ENCODE assay signal across 26 cellular contexts in genomic region chr19:47861630-47862029, GRCh38. TPM values are rescaled to one million over a fixed set of nuclear protein-coding genes. Genes with fewer than 3 reads are reported as not detected.
DNase-seq lines count a peak whose midpoint lies in the region; ATAC-seq, FAIRE-seq and TF ChIP-seq lines count a peak whose summit lies in the region.
"Had no signal": no experiment of that assay in that cellular context is flagged by ENCODE, and none has a peak within 500 bp of the region (broad histone marks: within the 10 kb centered on the region; RNA-seq: fewer than 3 reads in every experiment).

No MANE protein-coding gene starts in this region.

- H3K9ac ChIP-seq in H1 (replicated peaks in 1 of 4; ENCODE audit: extremely low read depth in 1 of 4, low read depth in 3 of 4, low read length in 3 of 4) (no peak overlapping the region), neuronal stem cell (ENCODE audit: low read depth, low read length, poor library complexity) (no peak overlapping the region), endodermal cell (ENCODE audit: extremely low read depth, low read length, poor library complexity, severe bottlenecking) (no peak overlapping the region)
- H3K9ac ChIP-seq: BLaER1 treated with 17β-estradiol and CSF1 and Interleukin-3, amounts not matched to agents 10 nM and 100 nM; GM23248 had no signal

- DNase-seq in cardiac septum (ENCODE audit: low spot score) = peak; percentile 10
- no peak for DNase-seq in left ventricle myocardium inferior
- no peak for DNase-seq in H1 (ENCODE audit: low read depth in 1 of 2, low spot score in 2 of 2)
- DNase-seq in neuronal stem cell (ENCODE audit: low spot score) = no peak
- DNase-seq in endodermal cell = no peak
- no peak for DNase-seq in hypothalamus (lab: John Stamatoyannopoulos, UW)
- DNase-seq in mucosa of descending colon = no peak
- DNase-seq: ACHN; AML-193; BE2C; CD4-positive, alpha-beta T cell; CD8-positive, alpha-beta memory T cell; DMS 273 treated with DMSO at 0.1 percent for 48 hours; DMS79; EL; GDM1; GM23248 had no signal

- no peak overlapping the region for H3K18ac ChIP-seq in H1 (ENCODE audit: extremely low read depth, low read length)
- H3K18ac ChIP-seq in neuronal stem cell (ENCODE audit: low read length) = no peak overlapping the region

- POLR2A ChIA-PET in H1 (lab: Charles Lee; ENCODE audit: partially characterized antibody) = no interaction called here

- H3K9me3 ChIP-seq in left ventricle myocardium inferior (replicated peaks) (no peaks in the 10 kb centered on the region), H1 (ENCODE audit: insufficient read depth in 2 of 2, low read depth in 1 of 2, low read length in 1 of 2) (no peaks in the 10 kb centered on the region), neuronal stem cell (replicated peaks in 1 of 2; ENCODE audit: control insufficient read depth in 2 of 2, insufficient read depth in 1 of 2, low read depth in 1 of 2, low read length in 2 of 2) (peaks cover 0 to 2% of the 10 kb centered on the region in 2 donors), endodermal cell (ENCODE audit: control insufficient read depth, low read length) (no peaks in the 10 kb centered on the region), mucosa of descending colon (no peaks in the 10 kb centered on the region)
- H3K9me3 ChIP-seq: BE2C, HAP-1 had no signal

- H3K27ac ChIP-seq in left ventricle myocardium inferior (replicated peaks) (no peak overlapping the region), H1 (ENCODE audit: low read depth, low read length) (no peak overlapping the region), neuronal stem cell (replicated peaks; ENCODE audit: low read length) (no peak overlapping the region), endodermal cell (ENCODE audit: low read depth, low read length) (no peak overlapping the region)
- H3K27ac ChIP-seq: 22Rv1; BLaER1 treated with 17β-estradiol and CSF1 and Interleukin-3, amounts not matched to agents 10 nM and 100 nM; GM23248 had no signal

- no peak overlapping the region for H2BK15ac ChIP-seq in H1 (ENCODE audit: low read length)
- peak overlapping the region; percentile 97 for H2BK15ac ChIP-seq in neuronal stem cell (ENCODE audit: low read length)

- H2BK5ac ChIP-seq in H1 (ENCODE audit: low read depth, low read length) (no peak overlapping the region), neuronal stem cell (ENCODE audit: low read length) (no peak overlapping the region)

- intact Hi-C loops in cardiac septum (cut with DNase I) (loop anchor here (10.0 kb wide), 1 partner anchor 47 kb away; no protein-coding TSS in a partner anchor), left ventricle myocardium inferior (cut with micrococcal nuclease) (no loop called here), mucosa of descending colon (cut with DNase I, micrococcal nuclease) (no loop called here)

- H3K4me2 ChIP-seq in H1 (ENCODE audit: insufficient read depth in 1 of 2, low read depth in 2 of 2, low read length in 2 of 2) (no peak overlapping the region), neuronal stem cell (ENCODE audit: insufficient read depth, low read length, poor library complexity, severe bottlenecking) (no peak overlapping the region)
- H3K4me2 ChIP-seq: BLaER1 treated with 17β-estradiol and CSF1 and Interleukin-3, amounts not matched to agents 10 nM and 100 nM had no signal

- H3K79me1 ChIP-seq in H1 (ENCODE audit: low read depth, low read length) = no peaks in the 10 kb centered on the region
- H3K79me1 ChIP-seq in neuronal stem cell (ENCODE audit: low read depth, low read length) = no peaks in the 10 kb centered on the region

- CTCF ChIA-PET in H1 (lab: Charles Lee; ENCODE audit: partially characterized antibody) = interaction anchor here (1.1 to 1.8 kb wide), 2 partner anchors 24 to 38 kb away, joined by 3 to 6 read pairs; no protein-coding TSS in a partner anchor

- no peak for TF ChIP-seq RAD21 in H1 (IDR thresholded peaks at IDR 0.05 in 1 of 2, conservative IDR thresholded peaks at IDR 0.05 in 1 of 2; ENCODE audit: low read depth in 2 of 2, low read length in 2 of 2)

- 0 out of 2 replicates have a peak overlapping the region, but pooled peaks have one; percentile 48 for H2BK20ac ChIP-seq in H1 (ENCODE audit: low read length)

- H3K23me2 ChIP-seq in H1 (ENCODE audit: low read depth, low read length) = no peaks in the 10 kb centered on the region

- H3K4ac ChIP-seq in H1 (replicated peaks; ENCODE audit: insufficient read length, low read depth, low read length) (no peak overlapping the region), neuronal stem cell (ENCODE audit: low read length) (no peak overlapping the region)

- H3K4me1 Mint-ChIP-seq in endodermal cell = peaks cover 9% of the 10 kb centered on the region

- H3K4me3 ChIP-seq in left ventricle myocardium inferior = no peak overlapping the region
- H3K4me3 ChIP-seq in H1 (ENCODE audit: extremely low read depth in 1 of 4, insufficient read depth in 2 of 4, low read depth in 3 of 4, low read length in 4 of 4) = no peak overlapping the region
- H3K4me3 ChIP-seq in neuronal stem cell (ENCODE audit: low read length in 2 of 2) = no peak overlapping the region
- no peak overlapping the region for H3K4me3 ChIP-seq in endodermal cell (ENCODE audit: low read length)
- H3K4me3 ChIP-seq in mucosa of descending colon = no peak overlapping the region
- H3K4me3 ChIP-seq: BLaER1 treated with 17β-estradiol and CSF1 and Interleukin-3, amounts not matched to agents 10 nM and 100 nM; GM12878; GM23248; HAP-1 had no signal

- no peak overlapping the region for H4K5ac ChIP-seq in H1 (ENCODE audit: insufficient read length, low read depth, low read length)

- no peak overlapping the region for H3K4me3 Mint-ChIP-seq in endodermal cell
- H3K4me3 Mint-ChIP-seq: CD14-positive monocyte; CD4-positive, alpha-beta T cell; CD8-positive, alpha-beta memory T cell had no signal

- no peaks in the 10 kb centered on the region for H3K79me2 ChIP-seq in H1 (ENCODE audit: control insufficient read depth in 1 of 2, insufficient read depth in 2 of 2, low read length in 2 of 2)

- peaks cover 1% of the 10 kb centered on the region for H3K9me3 Mint-ChIP-seq in endodermal cell
- H3K9me3 Mint-ChIP-seq: CD4-positive, alpha-beta T cell had no signal

- no peak for TF ChIP-seq EP300 in H1 (IDR thresholded peaks at IDR 0.05; ENCODE audit: borderline replicate concordance in 1 of 2, low read depth in 2 of 2, low read length in 2 of 2)

- H3K4me1 ChIP-seq in left ventricle myocardium inferior (no peaks in the 10 kb centered on the region), H1 (replicated peaks in 1 of 4; ENCODE audit: control insufficient read depth in 3 of 4, insufficient read depth in 4 of 4, low read length in 3 of 4) (peaks cover 0 to 5% (median 2%) of the 10 kb centered on the region in 4 experiments; a peak in 2 of 7 replicates), neuronal stem cell (ENCODE audit: control insufficient read depth in 2 of 2, insufficient read depth in 1 of 2, low read depth in 1 of 2, low read length in 2 of 2) (peaks cover 0 to 4% of the 10 kb centered on the region in 2 donors), endodermal cell (ENCODE audit: control insufficient read depth, insufficient read depth, low read length) (no peaks in the 10 kb centered on the region), mucosa of descending colon (ENCODE audit: low read depth) (no peaks in the 10 kb centered on the region)
- H3K4me1 ChIP-seq: BE2C; BLaER1 treated with 17β-estradiol and CSF1 and Interleukin-3, amounts not matched to agents 10 nM and 100 nM had no signal

- H3K14ac ChIP-seq in H1 (ENCODE audit: insufficient read length) = no peak overlapping the region
- no peak overlapping the region for H3K14ac ChIP-seq in neuronal stem cell (ENCODE audit: low read length)

- H2BK12ac ChIP-seq in H1 (ENCODE audit: low read depth, low read length) = no peak overlapping the region; the same call in 1 of the 2 replicates
- H2BK12ac ChIP-seq in neuronal stem cell (ENCODE audit: low read length) = no peak overlapping the region

- no peaks in the 10 kb centered on the region for H4K20me1 ChIP-seq in H1 (replicated peaks in 1 of 2; ENCODE audit: control insufficient read depth in 1 of 2, insufficient read depth in 2 of 2, low read length in 2 of 2)
- H4K20me1 ChIP-seq: BLaER1 treated with 17β-estradiol and CSF1 and Interleukin-3, amounts not matched to agents 10 nM and 100 nM had no signal

- no peak overlapping the region for H3K27ac Mint-ChIP-seq in endodermal cell
- H3K27ac Mint-ChIP-seq: CD14-positive monocyte; CD4-positive, alpha-beta T cell had no signal

- H2BK120ac ChIP-seq in H1 (replicated peaks; ENCODE audit: low read depth, low read length) (no peak overlapping the region), neuronal stem cell (ENCODE audit: low read depth, low read length) (no peak overlapping the region)

- no peak overlapping the region for H2AFZ ChIP-seq in H1 (ENCODE audit: low read length)
- no peak overlapping the region for H2AFZ ChIP-seq in neuronal stem cell (ENCODE audit: low read length)
- H2AFZ ChIP-seq: GM23248 had no signal

- H3K23ac ChIP-seq in H1 (ENCODE audit: insufficient read length) (no peak overlapping the region), neuronal stem cell (ENCODE audit: low read depth, low read length, poor library complexity) (no peak overlapping the region)

- no peaks in the 10 kb centered on the region for H3K27me3 Mint-ChIP-seq in endodermal cell (ENCODE audit: insufficient read depth)

- H3K27me3 ChIP-seq in left ventricle myocardium inferior (ENCODE audit: low read depth) = peaks cover 40% of the 10 kb centered on the region
- no peaks in the 10 kb centered on the region for H3K27me3 ChIP-seq in H1 (replicated peaks in 1 of 4; ENCODE audit: control insufficient read depth in 3 of 4, extremely low read depth in 1 of 4, insufficient read depth in 3 of 4, low read length in 3 of 4)
- no peaks in the 10 kb centered on the region for H3K27me3 ChIP-seq in neuronal stem cell (ENCODE audit: control insufficient read depth in 3 of 3, insufficient read depth in 3 of 3, low read depth in 1 of 3, low read length in 3 of 3)
- no peaks in the 10 kb centered on the region for H3K27me3 ChIP-seq in endodermal cell (ENCODE audit: control insufficient read depth, insufficient read depth, low read length, poor library complexity, severe bottlenecking)
- H3K27me3 ChIP-seq: BLaER1 treated with 17β-estradiol and CSF1 and Interleukin-3, amounts not matched to agents 10 nM and 100 nM had no signal

- H4K8ac ChIP-seq in H1 (ENCODE audit: extremely low read depth, insufficient read depth, low read length) (no peak overlapping the region), neuronal stem cell (ENCODE audit: low read depth, low read length) (no peak overlapping the region)

- H3K36me3 ChIP-seq in left ventricle myocardium inferior (no peaks in the 10 kb centered on the region), H1 (ENCODE audit: control insufficient read depth in 2 of 4, insufficient read depth in 4 of 4, low read length in 3 of 4) (no peaks in the 10 kb centered on the region), neuronal stem cell (replicated peaks in 1 of 2; ENCODE audit: control insufficient read depth in 2 of 2, insufficient read depth in 2 of 2, low read length in 2 of 2) (no peaks in the 10 kb centered on the region), endodermal cell (ENCODE audit: control insufficient read depth, insufficient read depth, low read length) (no peaks in the 10 kb centered on the region), mucosa of descending colon (ENCODE audit: low read depth) (no peaks in the 10 kb centered on the region)
- H3K36me3 ChIP-seq: BE2C; BLaER1 treated with 17β-estradiol and CSF1 and Interleukin-3, amounts not matched to agents 10 nM and 100 nM; HAP-1 had no signal

- no peak for TF ChIP-seq POLR2A in H1 (IDR thresholded peaks at IDR 0.05; ENCODE audit: control extremely low read depth in 1 of 2, low read depth in 2 of 2, low read length in 2 of 2)

- no peak overlapping the region for H3K56ac ChIP-seq in H1 (replicated peaks; ENCODE audit: insufficient read length, low read depth, low read length)

- no peaks in the 10 kb centered on the region for H3K36me3 Mint-ChIP-seq in endodermal cell (ENCODE audit: low read depth)
- H3K36me3 Mint-ChIP-seq: CD14-positive monocyte had no signal

- WGBS in H1 (ENCODE audit: extremely low coverage in 1 of 2, insufficient coverage in 1 of 2, insufficient read length in 1 of 2, insufficient replicate concordance in 2 of 2, low coverage in 1 of 2, low lambda C conversion rate in 2 of 2, missing lambda C conversion rate in 1 of 2), 2 experiments = 92% methylated on average over 5 of the region's 5 CpGs; no CpG with 5 or more reads in 1 of the 2 experiments
- no CpG with 5 or more reads among the region's 5 CpGs for whole genome bisulfite sequencing in neuronal stem cell (ENCODE audit: extremely low coverage in 2 of 2, insufficient read length in 2 of 2, insufficient replicate concordance in 1 of 2), 2 donors
- WGBS in endodermal cell (ENCODE audit: insufficient coverage in 1 of 2, insufficient read length in 1 of 2), 2 experiments = 93 to 100% methylated on average over 2 to 4 of the region's 5 CpGs

- TF ChIP-seq CTCF in left ventricle myocardium inferior (IDR thresholded peaks at IDR 0.05; ENCODE audit: borderline replicate concordance) (no peak), H1 (IDR thresholded peaks at IDR 0.05; ENCODE audit: control extremely low read depth in 1 of 3, insufficient read depth in 1 of 3, low read depth in 1 of 3, low read length in 3 of 3) (no peak), endodermal cell (conservative IDR thresholded peaks at IDR 0.05) (no peak), mucosa of descending colon (IDR thresholded peaks at IDR 0.05) (no peak)

- H2AK5ac ChIP-seq in H1 (ENCODE audit: low read depth, low read length) = no peak overlapping the region
- no peak overlapping the region for H2AK5ac ChIP-seq in neuronal stem cell (ENCODE audit: low read depth, low read length)

- FAIRE-seq in H1 (lab: Jason Lieb, UNC) = no peak
- FAIRE-seq: A204.1, D721Med, GM12878, GM19239, H54 had no signal

- H4K91ac ChIP-seq in H1 (replicated peaks; ENCODE audit: insufficient read length, low read length) (no peak overlapping the region), neuronal stem cell (ENCODE audit: low read depth, low read length, poor library complexity) (no peak overlapping the region)

- no peak for ATAC-seq in mucosa of descending colon
- ATAC-seq: GM12878 had no signal

RNA-seq across cellular contexts. Expression of gene TPRX2, which starts 2.6 kb away (rescaled TPM):
- total RNA-seq in cardiac septum (not detected), left ventricle myocardium inferior (not detected), endodermal cell (not detected), mucosa of descending colon (not detected)
- total RNA-seq in H1 (2021; fragmentation: NEBNext Ultra II Directional; extraction: Animal tissue kit (Norgen Biotek cat#: 25700)) = not detected in 2 replicates
- not detected in 2 replicates for polyA plus RNA-seq in H1 (2011; rRNA removed)
- not detected for polyA plus RNA-seq in H1 (2011; cell fraction: cytosol; rRNA removed)
- not detected for polyA plus RNA-seq in H1 (2011; cell fraction: nucleus; rRNA removed)
- polyA plus RNA-seq in H1 (2012, experiment 1 of 2) = not detected in 4 replicates
- polyA plus RNA-seq in H1 (2012, experiment 2 of 2) = not detected
- 0.10 TPM for polyA plus RNA-seq in H1 (2013, experiment 1 of 2)
- polyA plus RNA-seq in H1 (2013, experiment 2 of 2) = not detected
- polyA minus RNA-seq in H1 (2011; rRNA and poly(A)+ RNA removed) = not detected in 2 replicates
- polyA minus RNA-seq in H1 (2011; cell fraction: cytosol; rRNA and poly(A)+ RNA removed) = not detected
- not detected for polyA minus RNA-seq in H1 (2011; cell fraction: nucleus; rRNA and poly(A)+ RNA removed)
- not detected for polyA plus RNA-seq in neuronal stem cell (2013, experiment 1 of 2)
- polyA plus RNA-seq in neuronal stem cell (2013, experiment 2 of 2) = not detected
- polyA plus RNA-seq in endodermal cell (2013, experiment 1 of 2) = not detected
- polyA plus RNA-seq in endodermal cell (2013, experiment 2 of 2) = not detected
- total RNA-seq: CD4-positive, alpha-beta T cell; CD8-positive, alpha-beta memory T cell; GM12878; GM23248 had no signal
- polyA plus RNA-seq: CD14-positive monocyte; CD8-positive, alpha-beta memory T cell; GM12878; GM23248 had no signal

RNA-seq across cellular contexts. Expression of gene SULT2A1, which starts 24.5 kb away (rescaled TPM):
- total RNA-seq in cardiac septum = not detected
- total RNA-seq in left ventricle myocardium inferior = not detected
- total RNA-seq in H1 (2021; fragmentation: NEBNext Ultra II Directional; extraction: Animal tissue kit (Norgen Biotek cat#: 25700)) = not detected in 2 replicates
- polyA plus RNA-seq in H1 (2011; rRNA removed) = not detected in 2 replicates
- polyA plus RNA-seq in H1 (2011; cell fraction: cytosol; rRNA removed) = not detected
- polyA plus RNA-seq in H1 (2011; cell fraction: nucleus; rRNA removed) = not detected
- polyA plus RNA-seq in H1 (2012, experiment 1 of 2) = not detected in 4 replicates
- not detected for polyA plus RNA-seq in H1 (2012, experiment 2 of 2)
- polyA plus RNA-seq in H1 (2013, experiment 1 of 2) = not detected
- polyA plus RNA-seq in H1 (2013, experiment 2 of 2) = not detected
- not detected in 2 replicates for polyA minus RNA-seq in H1 (2011; rRNA and poly(A)+ RNA removed)
- not detected for polyA minus RNA-seq in H1 (2011; cell fraction: cytosol; rRNA and poly(A)+ RNA removed)
- not detected for polyA minus RNA-seq in H1 (2011; cell fraction: nucleus; rRNA and poly(A)+ RNA removed)
- not detected for polyA plus RNA-seq in neuronal stem cell (2013, experiment 1 of 2)
- not detected for polyA plus RNA-seq in neuronal stem cell (2013, experiment 2 of 2)
- total RNA-seq in endodermal cell = under 1 TPM in 1 of 2 donors, not detected in 1; 0.18 TPM
- polyA plus RNA-seq in endodermal cell (2013, experiment 1 of 2) = not detected
- polyA plus RNA-seq in endodermal cell (2013, experiment 2 of 2) = not detected
- 1 to 10 TPM in 1 of 3 donors, under 1 TPM in 1, not detected in 1; 0.67 to 1.3 TPM for total RNA-seq in mucosa of descending colon
- total RNA-seq: CD4-positive, alpha-beta T cell; CD8-positive, alpha-beta memory T cell; GM23248 had no signal
- polyA plus RNA-seq: CD14-positive monocyte; CD8-positive, alpha-beta memory T cell; GM12878; GM23248 had no signal

RNA-seq across cellular contexts. Expression of gene CRX, which starts 39.9 kb away (rescaled TPM):
- not detected for total RNA-seq in cardiac septum
- total RNA-seq in left ventricle myocardium inferior = not detected
- not detected in 2 replicates for total RNA-seq in H1 (2021; fragmentation: NEBNext Ultra II Directional; extraction: Animal tissue kit (Norgen Biotek cat#: 25700))
- polyA plus RNA-seq in H1 (2011; rRNA removed) = 0.06 and 0.08 TPM in 2 replicates
- polyA plus RNA-seq in H1 (2011; cell fraction: cytosol; rRNA removed) = 0.04 TPM
- polyA plus RNA-seq in H1 (2011; cell fraction: nucleus; rRNA removed) = 0.03 TPM
- 0.08 to 0.24 TPM (median 0.23 TPM) in 3 of 4 replicates, not detected in the other for polyA plus RNA-seq in H1 (2012, experiment 1 of 2)
- 0.08 TPM for polyA plus RNA-seq in H1 (2012, experiment 2 of 2)
- polyA plus RNA-seq in H1 (2013, experiment 1 of 2) = 0.02 TPM
- not detected for polyA plus RNA-seq in H1 (2013, experiment 2 of 2)
- polyA minus RNA-seq in H1 (2011; rRNA and poly(A)+ RNA removed) = 0.06 and 0.07 TPM in 2 replicates
- polyA minus RNA-seq in H1 (2011; cell fraction: cytosol; rRNA and poly(A)+ RNA removed) = not detected
- polyA minus RNA-seq in H1 (2011; cell fraction: nucleus; rRNA and poly(A)+ RNA removed) = not detected
- 0.14 TPM for polyA plus RNA-seq in neuronal stem cell (2013, experiment 1 of 2)
- 0.08 TPM for polyA plus RNA-seq in neuronal stem cell (2013, experiment 2 of 2)
- total RNA-seq in endodermal cell = under 1 TPM; 0.44 to 0.66 TPM
- polyA plus RNA-seq in endodermal cell (2013, experiment 1 of 2) = 0.68 TPM
- polyA plus RNA-seq in endodermal cell (2013, experiment 2 of 2) = 0.33 TPM
- not detected for total RNA-seq in mucosa of descending colon
- total RNA-seq: CD4-positive, alpha-beta T cell; CD8-positive, alpha-beta memory T cell; GM12878; GM23248 had no signal
- polyA plus RNA-seq: CD14-positive monocyte; CD8-positive, alpha-beta memory T cell; GM12878; GM23248 had no signal

RNA-seq across cellular contexts. Expression of gene TPRX1, which starts 57.3 kb away (rescaled TPM):
- total RNA-seq in cardiac septum = not detected
- not detected for total RNA-seq in left ventricle myocardium inferior
- total RNA-seq in H1 (2021; fragmentation: NEBNext Ultra II Directional; extraction: Animal tissue kit (Norgen Biotek cat#: 25700)) = not detected in 2 replicates
- 0.03 and 0.05 TPM in 2 replicates for polyA plus RNA-seq in H1 (2011; rRNA removed)
- polyA plus RNA-seq in H1 (2011; cell fraction: cytosol; rRNA removed) = not detected
- not detected for polyA plus RNA-seq in H1 (2011; cell fraction: nucleus; rRNA removed)
- not detected in 4 replicates for polyA plus RNA-seq in H1 (2012, experiment 1 of 2)
- polyA plus RNA-seq in H1 (2012, experiment 2 of 2) = not detected
- polyA plus RNA-seq in H1 (2013, experiment 1 of 2) = 0.04 TPM
- 0.04 TPM for polyA plus RNA-seq in H1 (2013, experiment 2 of 2)
- polyA minus RNA-seq in H1 (2011; rRNA and poly(A)+ RNA removed) = not detected in 2 replicates
- polyA minus RNA-seq in H1 (2011; cell fraction: cytosol; rRNA and poly(A)+ RNA removed) = not detected
- not detected for polyA minus RNA-seq in H1 (2011; cell fraction: nucleus; rRNA and poly(A)+ RNA removed)
- polyA plus RNA-seq in neuronal stem cell (2013, experiment 1 of 2) = not detected
- polyA plus RNA-seq in neuronal stem cell (2013, experiment 2 of 2) = not detected
- total RNA-seq in endodermal cell = not detected
- not detected for polyA plus RNA-seq in endodermal cell (2013, experiment 1 of 2)
- not detected for polyA plus RNA-seq in endodermal cell (2013, experiment 2 of 2)
- total RNA-seq in mucosa of descending colon = not detected
- total RNA-seq: CD4-positive, alpha-beta T cell; CD8-positive, alpha-beta memory T cell; GM12878; GM23248 had no signal
- polyA plus RNA-seq: CD14-positive monocyte; CD8-positive, alpha-beta memory T cell; GM12878; GM23248 had no signal
